1 cellular context compared by ENCODE assay signal in the genomic region with DNA sequence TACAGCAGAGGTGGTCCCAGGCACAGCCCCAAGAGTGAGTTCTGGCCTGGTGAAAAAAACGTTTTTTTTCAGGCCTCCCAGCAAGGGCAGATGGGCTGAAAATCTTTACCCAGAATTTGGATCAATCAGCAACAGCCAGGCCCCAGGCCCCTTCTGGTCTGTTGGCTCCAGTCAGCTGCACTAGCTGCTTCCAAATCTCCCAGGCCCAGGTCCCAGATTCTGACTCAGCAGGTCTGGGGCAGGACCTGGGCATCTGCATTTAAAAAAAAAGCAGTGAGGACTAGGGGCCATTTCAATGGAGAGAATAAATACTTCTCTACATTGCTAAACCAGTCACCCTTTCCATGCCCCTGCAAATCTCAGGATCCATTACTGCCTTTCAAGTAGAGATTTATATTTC.
TF ChIP-seq lines count a peak whose summit lies in the region.

No MANE protein-coding gene starts in this region.

TF ChIP-seq in K562, 482 proteins besides CTCF, POLR2A, EP300 and RAD21:
- TF ChIP-seq CBFA2T3 (IDR thresholded peaks at IDR 0.05) (0 out of 2 replicates have a peak, but pooled peaks have one; percentile 6), RB1 (IDR thresholded peaks at IDR 0.05; ENCODE audit: low read depth) (no peak)
